2 cellular contexts compared by ENCODE assay signal in the genomic region with DNA sequence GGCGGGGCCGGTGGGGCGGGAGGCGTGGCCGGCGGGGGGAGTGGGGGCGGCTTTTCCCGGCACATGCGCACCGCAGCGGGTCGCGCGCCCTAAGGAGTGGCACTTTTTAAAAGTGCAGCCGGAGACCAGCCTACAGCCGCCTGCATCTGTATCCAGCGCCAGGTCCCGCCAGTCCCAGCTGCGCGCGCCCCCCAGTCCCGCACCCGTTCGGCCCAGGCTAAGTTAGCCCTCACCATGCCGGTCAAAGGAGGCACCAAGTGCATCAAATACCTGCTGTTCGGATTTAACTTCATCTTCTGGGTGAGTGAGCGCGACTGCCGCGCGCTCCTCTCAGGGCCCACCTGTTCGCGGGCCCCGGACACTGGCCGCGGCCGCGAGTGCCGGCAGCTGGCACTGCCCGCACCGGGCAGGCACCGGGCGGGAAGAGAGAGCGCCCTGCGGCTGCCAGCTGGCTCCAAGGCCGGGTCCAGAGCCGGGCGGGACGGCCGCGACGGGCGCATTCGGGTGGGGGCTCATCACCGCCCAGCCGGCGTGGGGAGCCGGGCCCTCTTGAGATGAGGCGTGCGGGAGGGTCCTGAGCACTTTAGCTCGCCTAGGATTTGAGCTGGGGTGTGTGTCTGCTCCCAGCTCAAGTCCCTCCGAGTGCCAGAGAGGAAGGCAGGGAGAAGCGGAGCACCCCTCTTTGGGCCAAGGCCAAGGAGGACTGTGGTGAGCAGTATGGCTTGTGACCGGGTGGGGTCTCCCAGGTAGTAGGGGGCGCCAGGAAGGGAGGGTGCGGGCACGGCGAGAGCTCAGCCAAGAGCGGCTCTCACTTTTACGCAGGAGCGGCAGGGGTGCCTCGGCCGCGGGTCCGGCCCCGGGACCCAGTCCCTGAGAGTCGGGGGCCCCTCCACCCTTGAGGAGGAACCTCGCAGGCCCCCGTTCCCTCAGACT.
A peak's percentile ranks its signal among the peaks of the same experiment; 100 is the strongest.
TF ChIP-seq lines count a peak whose summit lies in the region.

A gene with protein sequence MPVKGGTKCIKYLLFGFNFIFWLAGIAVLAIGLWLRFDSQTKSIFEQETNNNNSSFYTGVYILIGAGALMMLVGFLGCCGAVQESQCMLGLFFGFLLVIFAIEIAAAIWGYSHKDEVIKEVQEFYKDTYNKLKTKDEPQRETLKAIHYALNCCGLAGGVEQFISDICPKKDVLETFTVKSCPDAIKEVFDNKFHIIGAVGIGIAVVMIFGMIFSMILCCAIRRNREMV (plus strand): TSS at position 135 of the 933 bp plus-strand sequence. CDS start 100 bp downstream, at position 235.

TF ChIP-seq in HEK293, 187 proteins besides CTCF, POLR2A, EP300 and RAD21 (continued from another document and continues in another):
- TF ChIP-seq, protein P1, sequence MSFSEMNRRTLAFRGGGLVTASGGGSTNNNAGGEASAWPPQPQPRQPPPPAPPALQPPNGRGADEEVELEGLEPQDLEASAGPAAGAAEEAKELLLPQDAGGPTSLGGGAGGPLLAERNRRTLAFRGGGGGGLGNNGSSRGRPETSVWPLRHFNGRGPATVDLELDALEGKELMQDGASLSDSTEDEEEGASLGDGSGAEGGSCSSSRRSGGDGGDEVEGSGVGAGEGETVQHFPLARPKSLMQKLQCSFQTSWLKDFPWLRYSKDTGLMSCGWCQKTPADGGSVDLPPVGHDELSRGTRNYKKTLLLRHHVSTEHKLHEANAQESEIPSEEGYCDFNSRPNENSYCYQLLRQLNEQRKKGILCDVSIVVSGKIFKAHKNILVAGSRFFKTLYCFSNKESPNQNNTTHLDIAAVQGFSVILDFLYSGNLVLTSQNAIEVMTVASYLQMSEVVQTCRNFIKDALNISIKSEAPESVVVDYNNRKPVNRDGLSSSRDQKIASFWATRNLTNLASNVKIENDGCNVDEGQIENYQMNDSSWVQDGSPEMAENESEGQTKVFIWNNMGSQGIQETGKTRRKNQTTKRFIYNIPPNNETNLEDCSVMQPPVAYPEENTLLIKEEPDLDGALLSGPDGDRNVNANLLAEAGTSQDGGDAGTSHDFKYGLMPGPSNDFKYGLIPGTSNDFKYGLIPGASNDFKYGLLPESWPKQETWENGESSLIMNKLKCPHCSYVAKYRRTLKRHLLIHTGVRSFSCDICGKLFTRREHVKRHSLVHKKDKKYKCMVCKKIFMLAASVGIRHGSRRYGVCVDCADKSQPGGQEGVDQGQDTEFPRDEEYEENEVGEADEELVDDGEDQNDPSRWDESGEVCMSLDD (tag by site-specific recombination; IDR thresholded peaks at IDR 0.05): no peak
- TF ChIP-seq, protein P2, sequence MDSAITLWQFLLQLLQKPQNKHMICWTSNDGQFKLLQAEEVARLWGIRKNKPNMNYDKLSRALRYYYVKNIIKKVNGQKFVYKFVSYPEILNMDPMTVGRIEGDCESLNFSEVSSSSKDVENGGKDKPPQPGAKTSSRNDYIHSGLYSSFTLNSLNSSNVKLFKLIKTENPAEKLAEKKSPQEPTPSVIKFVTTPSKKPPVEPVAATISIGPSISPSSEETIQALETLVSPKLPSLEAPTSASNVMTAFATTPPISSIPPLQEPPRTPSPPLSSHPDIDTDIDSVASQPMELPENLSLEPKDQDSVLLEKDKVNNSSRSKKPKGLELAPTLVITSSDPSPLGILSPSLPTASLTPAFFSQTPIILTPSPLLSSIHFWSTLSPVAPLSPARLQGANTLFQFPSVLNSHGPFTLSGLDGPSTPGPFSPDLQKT (IDR thresholded peaks at IDR 0.05; ENCODE audit: borderline replicate concordance, low read depth, low read length): no peak
- TF ChIP-seq ZNF747 (tag by site-specific recombination; IDR thresholded peaks at IDR 0.05) (no peak), IKZF3 (tag by site-specific recombination; IDR thresholded peaks at IDR 0.05) (no peak), ZNF132 (tag by site-specific recombination; IDR thresholded peaks at IDR 0.05; ENCODE audit: borderline replicate concordance) (no peak), SETDB1 (IDR thresholded peaks at IDR 0.05; ENCODE audit: insufficient read length, low read length) (no peak), HOXD13 (CRISPR knock-in tag; IDR thresholded peaks at IDR 0.05; ENCODE audit: borderline replicate concordance) (no peak), KLF10 (tag by site-specific recombination; IDR thresholded peaks at IDR 0.05) (no peak; the same call in 1 of the 2 replicates), ZSCAN16 (tag by site-specific recombination; IDR thresholded peaks at IDR 0.05) (no peak), ZFP69B (tag by site-specific recombination; IDR thresholded peaks at IDR 0.05) (peak; percentile 55; the same call in 1 of the 2 replicates), ZNF792 (tag by site-specific recombination; IDR thresholded peaks at IDR 0.05) (no peak), GLI4 (tag by site-specific recombination; IDR thresholded peaks at IDR 0.05) (no peak), ZNF416 (tag by site-specific recombination; IDR thresholded peaks at IDR 0.05) (no peak), ZNF529 (tag by site-specific recombination; IDR thresholded peaks at IDR 0.05; ENCODE audit: insufficient replicate concordance) (no peak)
- TF ChIP-seq, protein P3, sequence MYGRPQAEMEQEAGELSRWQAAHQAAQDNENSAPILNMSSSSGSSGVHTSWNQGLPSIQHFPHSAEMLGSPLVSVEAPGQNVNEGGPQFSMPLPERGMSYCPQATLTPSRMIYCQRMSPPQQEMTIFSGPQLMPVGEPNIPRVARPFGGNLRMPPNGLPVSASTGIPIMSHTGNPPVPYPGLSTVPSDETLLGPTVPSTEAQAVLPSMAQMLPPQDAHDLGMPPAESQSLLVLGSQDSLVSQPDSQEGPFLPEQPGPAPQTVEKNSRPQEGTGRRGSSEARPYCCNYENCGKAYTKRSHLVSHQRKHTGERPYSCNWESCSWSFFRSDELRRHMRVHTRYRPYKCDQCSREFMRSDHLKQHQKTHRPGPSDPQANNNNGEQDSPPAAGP (tag by site-specific recombination; IDR thresholded peaks at IDR 0.05): no peak
- TF ChIP-seq, protein P4, sequence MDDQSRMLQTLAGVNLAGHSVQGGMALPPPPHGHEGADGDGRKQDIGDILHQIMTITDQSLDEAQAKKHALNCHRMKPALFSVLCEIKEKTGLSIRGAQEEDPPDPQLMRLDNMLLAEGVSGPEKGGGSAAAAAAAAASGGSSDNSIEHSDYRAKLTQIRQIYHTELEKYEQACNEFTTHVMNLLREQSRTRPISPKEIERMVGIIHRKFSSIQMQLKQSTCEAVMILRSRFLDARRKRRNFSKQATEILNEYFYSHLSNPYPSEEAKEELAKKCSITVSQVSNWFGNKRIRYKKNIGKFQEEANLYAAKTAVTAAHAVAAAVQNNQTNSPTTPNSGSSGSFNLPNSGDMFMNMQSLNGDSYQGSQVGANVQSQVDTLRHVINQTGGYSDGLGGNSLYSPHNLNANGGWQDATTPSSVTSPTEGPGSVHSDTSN (CRISPR knock-in tag; IDR thresholded peaks at IDR 0.05): no peak

TF ChIP-seq in liver, 16 proteins besides CTCF, POLR2A, EP300 and RAD21 (continued from another document):
- TF ChIP-seq, protein P5, sequence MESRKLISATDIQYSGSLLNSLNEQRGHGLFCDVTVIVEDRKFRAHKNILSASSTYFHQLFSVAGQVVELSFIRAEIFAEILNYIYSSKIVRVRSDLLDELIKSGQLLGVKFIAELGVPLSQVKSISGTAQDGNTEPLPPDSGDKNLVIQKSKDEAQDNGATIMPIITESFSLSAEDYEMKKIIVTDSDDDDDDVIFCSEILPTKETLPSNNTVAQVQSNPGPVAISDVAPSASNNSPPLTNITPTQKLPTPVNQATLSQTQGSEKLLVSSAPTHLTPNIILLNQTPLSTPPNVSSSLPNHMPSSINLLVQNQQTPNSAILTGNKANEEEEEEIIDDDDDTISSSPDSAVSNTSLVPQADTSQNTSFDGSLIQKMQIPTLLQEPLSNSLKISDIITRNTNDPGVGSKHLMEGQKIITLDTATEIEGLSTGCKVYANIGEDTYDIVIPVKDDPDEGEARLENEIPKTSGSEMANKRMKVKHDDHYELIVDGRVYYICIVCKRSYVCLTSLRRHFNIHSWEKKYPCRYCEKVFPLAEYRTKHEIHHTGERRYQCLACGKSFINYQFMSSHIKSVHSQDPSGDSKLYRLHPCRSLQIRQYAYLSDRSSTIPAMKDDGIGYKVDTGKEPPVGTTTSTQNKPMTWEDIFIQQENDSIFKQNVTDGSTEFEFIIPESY (IDR thresholded peaks at IDR 0.05): no peak
- TF ChIP-seq NR2F2 (IDR thresholded peaks at IDR 0.05) (no peak), YY1 (IDR thresholded peaks at IDR 0.05) (no peak), TAF1 (conservative IDR thresholded peaks at IDR 0.05) (no peak), GABPA (IDR thresholded peaks at IDR 0.05 in 1 of 2, conservative IDR thresholded peaks at IDR 0.05 in 1 of 2) (no peak)
- TF ChIP-seq, protein P6, sequence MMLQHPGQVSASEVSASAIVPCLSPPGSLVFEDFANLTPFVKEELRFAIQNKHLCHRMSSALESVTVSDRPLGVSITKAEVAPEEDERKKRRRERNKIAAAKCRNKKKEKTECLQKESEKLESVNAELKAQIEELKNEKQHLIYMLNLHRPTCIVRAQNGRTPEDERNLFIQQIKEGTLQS (IDR thresholded peaks at IDR 0.05): no peak
- TF ChIP-seq, protein P7, sequence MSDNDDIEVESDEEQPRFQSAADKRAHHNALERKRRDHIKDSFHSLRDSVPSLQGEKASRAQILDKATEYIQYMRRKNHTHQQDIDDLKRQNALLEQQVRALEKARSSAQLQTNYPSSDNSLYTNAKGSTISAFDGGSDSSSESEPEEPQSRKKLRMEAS (IDR thresholded peaks at IDR 0.05): no peak
